In genomic region chr5:82348749-82349148, GRCh38 we compare ENCODE assay signal across 18 cellular contexts.
DNase-seq lines count a peak whose midpoint lies in the region; ATAC-seq and TF ChIP-seq lines count a peak whose summit lies in the region.
"Had no signal": no experiment of that assay in that cellular context is flagged by ENCODE, and none has a peak within 500 bp of the region (broad histone marks: within the 10 kb centered on the region; RNA-seq: fewer than 3 reads in every experiment).

No MANE protein-coding gene starts in this region.

- peaks cover 60% of the 10 kb centered on the region for H3K4me1 ChIP-seq in left ventricle myocardium inferior

- H3K9me3 ChIP-seq in KOPT-K1 (ENCODE audit: insufficient read depth, low read length, poor library complexity, severe bottlenecking) (no peaks in the 10 kb centered on the region), left ventricle myocardium inferior (replicated peaks) (no peaks in the 10 kb centered on the region)
- H3K9me3 ChIP-seq: SJSA1 had no signal

- no peak for ATAC-seq in HG02763 (IDR thresholded peaks at IDR 0.05; ENCODE audit: unreplicated experiment)
- ATAC-seq: left colon had no signal

- DNase-seq in cardiac fibroblast (ENCODE audit: low read depth in 2 of 2): peak; percentile 46 to 58
- no peak for DNase-seq in left ventricle myocardium inferior
- DNase-seq in NCI-H2029 (lab: John Stamatoyannopoulos, UW): no peak
- DNase-seq in SIG-M5 (lab: John Stamatoyannopoulos, UW): no peak
- DNase-seq in hippocampal formation (lab: John Stamatoyannopoulos, UW): no peak
- DNase-seq: activated CD4-positive, alpha-beta T cell treated with anti-CD3 and anti-CD28 coated beads, Interleukin-2, amount 50 U/mL, for 4 hours; activated T-cell treated with anti-CD3 and anti-CD28 coated beads, Interleukin-2, amount 50 U/mL, for 48 hours; cortex of kidney; DMS 273 treated with DMSO at 0.1 percent for 48 hours; left colon; NCI-H1694 treated with DMSO at 0.1 percent for 48 hours; NCI-H510A; substantia nigra had no signal

- intact Hi-C loops in left ventricle myocardium inferior (cut with micrococcal nuclease): loop anchor here (2.0 kb wide), 1 partner anchor 36 kb away; no protein-coding TSS in a partner anchor

- H3K27ac ChIP-seq in KOPT-K1 (ENCODE audit: low read depth, low read length, poor library complexity, severe bottlenecking) (peak overlapping the region; percentile 98), left ventricle myocardium inferior (replicated peaks) (peak overlapping the region; percentile 64), skin epidermis (peak overlapping the region in 17 of 21 experiments; percentile 4 to 85 (median 42))
- H3K27ac ChIP-seq: hepatocyte, SJSA1 had no signal

- no peaks in the 10 kb centered on the region for H3K27me3 ChIP-seq in left ventricle myocardium inferior (ENCODE audit: low read depth)
- H3K27me3 ChIP-seq: hepatocyte, SJSA1 had no signal

- H3K4me3 ChIP-seq in cardiac fibroblast (replicated peaks in 1 of 2; ENCODE audit: low read depth in 2 of 2, low read length in 2 of 2) (no peak overlapping the region), left ventricle myocardium inferior (no peak overlapping the region), skin epidermis (no peak overlapping the region)
- H3K4me3 ChIP-seq: hepatocyte, SJSA1 had no signal

- TF ChIP-seq CTCF in cardiac fibroblast (IDR thresholded peaks at IDR 0.05; ENCODE audit: low read depth, low read length) (no peak), left ventricle myocardium inferior (IDR thresholded peaks at IDR 0.05; ENCODE audit: borderline replicate concordance) (no peak)

- H3K36me3 ChIP-seq in KOPT-K1 (ENCODE audit: insufficient read depth, low read length): no peaks in the 10 kb centered on the region
- H3K36me3 ChIP-seq in left ventricle myocardium inferior: no peaks in the 10 kb centered on the region
- H3K36me3 ChIP-seq: SJSA1 had no signal

Comparison
In these comparisons a context has a peak if more than half of its experiments do, and no peak if none do; other contexts are left out.
1. H3K27ac ChIP-seq: peak in every context shown above with its lines; median percentile 98 in KOPT-K1; 64 in left ventricle myocardium inferior; 42 in skin epidermis.
2. DNase-seq: peak in cardiac fibroblast (2 of 2); none in left ventricle myocardium inferior (single experiment), NCI-H2029 (single experiment), SIG-M5 (single experiment) and hippocampal formation (0 of 2).